In the genomic region with DNA sequence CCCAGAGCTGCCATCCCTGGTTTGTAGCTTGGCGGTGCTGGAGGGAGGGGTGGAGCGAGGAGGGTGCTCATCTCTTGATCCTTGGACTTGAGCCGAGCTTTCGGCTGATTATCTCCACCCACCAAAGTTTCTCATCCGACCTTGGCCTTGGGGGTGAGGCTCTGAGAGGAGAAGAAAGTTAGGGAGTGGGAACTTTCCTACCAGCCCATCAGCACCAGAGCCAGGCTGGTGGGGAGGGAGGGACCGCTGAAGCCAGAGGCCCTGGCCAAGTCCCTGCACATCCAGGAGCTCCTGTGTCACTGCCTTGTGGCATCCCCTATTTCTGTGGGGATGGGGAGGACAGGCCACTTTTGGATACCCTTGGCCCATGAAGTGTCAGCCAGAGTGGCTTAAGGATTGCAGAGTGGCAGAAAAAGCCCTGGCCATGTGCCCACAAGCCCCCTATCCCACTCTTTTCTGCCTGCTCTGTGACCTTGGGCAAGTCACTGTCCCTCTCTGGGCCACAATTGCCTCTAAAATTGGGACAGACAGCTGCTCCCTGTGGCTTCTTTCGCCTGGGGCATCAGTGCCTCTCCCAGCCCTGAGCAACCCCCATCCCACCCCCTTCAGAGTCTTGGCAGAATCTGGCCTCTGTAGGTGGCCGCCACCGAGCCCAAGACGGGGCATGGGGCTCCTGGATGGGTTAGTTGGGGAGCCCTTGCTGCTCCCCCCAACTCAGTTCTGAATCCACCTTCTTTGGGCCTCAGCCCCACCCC, we compare ENCODE assay signal across 24 cellular contexts. TPM values are rescaled to one million over a fixed set of nuclear protein-coding genes. Genes with fewer than 3 reads are reported as not detected.
A peak's percentile ranks its signal among the peaks of the same experiment; 100 is the strongest.
DNase-seq lines count a peak whose midpoint lies in the region; ATAC-seq, FAIRE-seq and TF ChIP-seq lines count a peak whose summit lies in the region.
"Had no signal": no experiment of that assay in that cellular context is flagged by ENCODE, and none has a peak within 500 bp of the region (broad histone marks: within the 10 kb centered on the region; RNA-seq: fewer than 3 reads in every experiment).

No MANE protein-coding gene starts in this region.

- H3K27ac Mint-ChIP-seq in activated T-cell treated with anti-CD3 and anti-CD28 coated beads, Interleukin-2, amount 50 U/mL, for 24 hours = no peak overlapping the region
- H3K27ac Mint-ChIP-seq in stimulated activated memory B cell treated with anti-CD40 and anti-IgM and Interleukin-4, amounts not matched to agents 10 μg/mL and 1 μg/mL and 100 μg/mL, for 72 hours = peak overlapping the region; percentile 41
- H3K27ac Mint-ChIP-seq: H9 had no signal

- SMC1A ChIA-PET in GM12878 (lab: Charles Lee; ENCODE audit: uncharacterized antibody, unreplicated experiment) = no interaction called here

- intact Hi-C loops in GM12878 (cut with micrococcal nuclease; ENCODE audit: unreplicated experiment) = no loop called here
- intact Hi-C loops in body of pancreas (cut with DNase I) = no loop called here

- no peaks in the 10 kb centered on the region for H3K27me3 ChIP-seq in OCI-LY3 (ENCODE audit: low read depth, low read length)
- no peaks in the 10 kb centered on the region for H3K27me3 ChIP-seq in GM12878 (replicated peaks in 1 of 2; ENCODE audit: control insufficient read depth in 2 of 2, insufficient read depth in 2 of 2, low read length in 1 of 2)
- H3K27me3 ChIP-seq in body of pancreas = no peaks in the 10 kb centered on the region
- H3K27me3 ChIP-seq: BE2C had no signal

- H3K4me3 ChIP-seq in OCI-LY3 (ENCODE audit: low read length) (peak overlapping the region; percentile 25), GM12878 (no peak overlapping the region), body of pancreas (no peak overlapping the region)

- H3K27me3 Mint-ChIP-seq in activated T-cell treated with anti-CD3 and anti-CD28 coated beads, Interleukin-2, amount 50 U/mL, for 24 hours = no peaks in the 10 kb centered on the region
- H3K27me3 Mint-ChIP-seq in stimulated activated memory B cell treated with anti-CD40 and anti-IgM and Interleukin-4, amounts not matched to agents 10 μg/mL and 1 μg/mL and 100 μg/mL, for 72 hours = peaks cover 3% of the 10 kb centered on the region
- H3K27me3 Mint-ChIP-seq: CD4-positive, alpha-beta memory T cell had no signal

- H3K4me3 Mint-ChIP-seq in activated T-cell treated with anti-CD3 and anti-CD28 coated beads, Interleukin-2, amount 50 U/mL, for 24 hours = peak overlapping the region; percentile 27
- H3K4me3 Mint-ChIP-seq in stimulated activated memory B cell treated with anti-CD40 and anti-IgM and Interleukin-4, amounts not matched to agents 10 μg/mL and 1 μg/mL and 100 μg/mL, for 72 hours = no peak overlapping the region
- H3K4me3 Mint-ChIP-seq: H9 had no signal

- peaks cover 26% of the 10 kb centered on the region for H3K36me3 ChIP-seq in OCI-LY3 (replicated peaks; ENCODE audit: low read depth, low read length)
- peaks cover 0 to 2% of the 10 kb centered on the region in 2 experiments; a peak in 2 of 4 replicates for H3K36me3 ChIP-seq in GM12878 (ENCODE audit: control insufficient read depth in 2 of 2, insufficient read depth in 2 of 2, low read length in 1 of 2)
- H3K36me3 ChIP-seq in body of pancreas (replicated peaks in 1 of 2; ENCODE audit: insufficient read depth in 1 of 2, low read depth in 2 of 2) = no peaks in the 10 kb centered on the region

- no peak for TF ChIP-seq RAD21 in GM12878 (IDR thresholded peaks at IDR 0.05; ENCODE audit: insufficient read depth, low read depth, low read length)

- in situ Hi-C loops in GM12878 (cut with MboI) = no loop called here

- H3K9ac ChIP-seq in OCI-LY3 (ENCODE audit: low read length) (no peak overlapping the region), GM12878 (ENCODE audit: control insufficient read depth, insufficient read depth, low read length) (no peak overlapping the region)

- CTCF ChIA-PET in GM12878 (lab: Yijun Ruan, JAX) = interaction anchor here (0.6 to 1.4 kb wide), 2 partner anchors 15 to 18 kb away, joined by 3 read pairs; no protein-coding TSS in a partner anchor

- no peak for DNase-seq in activated T-cell treated with anti-CD3 and anti-CD28 coated beads, Interleukin-2, amount 50 U/mL, for 24 hours
- no peak for DNase-seq in activated T-cell treated with anti-CD3 and anti-CD28 coated beads, Interleukin-2, amount 50 U/mL, for 48 hours
- DNase-seq in GM12878 (ENCODE audit: low read depth, low spot score) = no peak
- no peak for DNase-seq in body of pancreas
- DNase-seq: BE2C; Calu3; CD4-positive, alpha-beta memory T cell; GF-D8; H9; IMR-90; Karpas-422; NCI-H1417 treated with DMSO at 0.1 percent for 48 hours; NCI-H2171 treated with DMSO at 0.1 percent for 48 hours; NCI-H446; NK-92 treated with Interleukin-12 subunit alpha and Interleukin-12 subunit beta, amount 100 ng/mL, for 24 hours; SIG-M5 had no signal

- TSS peak; percentile 57 for BruUV-seq in GM12878 (replicated peaks; lab: Mats Ljungman, UMichigan)

- no peaks in the 10 kb centered on the region for H4K20me1 ChIP-seq in OCI-LY3 (ENCODE audit: insufficient read depth, low read length)
- H4K20me1 ChIP-seq in GM12878 (ENCODE audit: control insufficient read depth, insufficient read depth) = no peaks in the 10 kb centered on the region

- H3K9me3 Mint-ChIP-seq in activated T-cell treated with anti-CD3 and anti-CD28 coated beads, Interleukin-2, amount 50 U/mL, for 24 hours = no peaks in the 10 kb centered on the region
- H3K9me3 Mint-ChIP-seq in stimulated activated memory B cell treated with anti-CD40 and anti-IgM and Interleukin-4, amounts not matched to agents 10 μg/mL and 1 μg/mL and 100 μg/mL, for 72 hours = no peaks in the 10 kb centered on the region
- H3K9me3 Mint-ChIP-seq: CD4-positive, alpha-beta memory T cell; H9 had no signal

- H3K79me2 ChIP-seq in OCI-LY3 (ENCODE audit: low read length) = no peaks in the 10 kb centered on the region
- H3K79me2 ChIP-seq in GM12878 (ENCODE audit: control insufficient read depth, insufficient read depth, low read length) = no peaks in the 10 kb centered on the region

- ATAC-seq in GM12878 = no peak
- no peak for ATAC-seq in stimulated activated memory B cell treated with anti-CD40 and anti-IgM and Interleukin-4, amounts not matched to agents 10 μg/mL and 1 μg/mL and 100 μg/mL, for 72 hours
- ATAC-seq in HG02981 (IDR thresholded peaks at IDR 0.05; ENCODE audit: unreplicated experiment) = no peak
- no peak for ATAC-seq in body of pancreas

- 63% methylated on average over 10 of the region's 10 CpGs for WGBS in GM12878 (ENCODE audit: insufficient coverage, insufficient replicate concordance, low lambda C conversion rate, missing lambda C conversion rate)
- WGBS in body of pancreas, 2 donors = 54 to 75% methylated on average over 9 to 10 of the region's 10 CpGs

- FAIRE-seq in GM12878 (lab: Jason Lieb, UNC) = no peak

- H3K4me1 ChIP-seq in OCI-LY3 (ENCODE audit: low read length) = peaks cover 18% of the 10 kb centered on the region
- peaks cover 11% of the 10 kb centered on the region for H3K4me1 ChIP-seq in GM12878 (ENCODE audit: control insufficient read depth, insufficient read depth, low read length)
- no peaks in the 10 kb centered on the region for H3K4me1 ChIP-seq in body of pancreas

- POLR2A ChIA-PET in GM12878 (lab: Charles Lee) = no interaction called here

- peak overlapping the region; percentile 59 for H3K4me2 ChIP-seq in OCI-LY3 (ENCODE audit: low read length)
- no peak overlapping the region for H3K4me2 ChIP-seq in GM12878 (ENCODE audit: control insufficient read depth, insufficient read depth)

- peaks cover 33% of the 10 kb centered on the region for H3K4me1 Mint-ChIP-seq in activated T-cell treated with anti-CD3 and anti-CD28 coated beads, Interleukin-2, amount 50 U/mL, for 24 hours (ENCODE audit: low read depth)
- H3K4me1 Mint-ChIP-seq in stimulated activated memory B cell treated with anti-CD40 and anti-IgM and Interleukin-4, amounts not matched to agents 10 μg/mL and 1 μg/mL and 100 μg/mL, for 72 hours = peaks cover 27% of the 10 kb centered on the region

- no peak overlapping the region for H2AFZ ChIP-seq in OCI-LY3 (ENCODE audit: low read depth, low read length)
- H2AFZ ChIP-seq in GM12878 (ENCODE audit: control insufficient read depth, low read depth, low read length) = no peak overlapping the region

- TF ChIP-seq CTCF in OCI-LY3 (IDR thresholded peaks at IDR 0.05; ENCODE audit: low read depth, low read length) (no peak), GM12878 (IDR thresholded peaks at IDR 0.05 in 2 of 3, conservative IDR thresholded peaks at IDR 0.05 in 1 of 3; ENCODE audit: control insufficient read depth in 2 of 3, extremely low read depth in 1 of 3, insufficient read depth in 1 of 3, low read depth in 3 of 3, low read length in 3 of 3) (no peak), body of pancreas (IDR thresholded peaks at IDR 0.05) (no peak)

- no peaks in the 10 kb centered on the region for H3K9me3 ChIP-seq in OCI-LY3 (ENCODE audit: insufficient read depth, low read length)
- no peaks in the 10 kb centered on the region for H3K9me3 ChIP-seq in GM12878 (replicated peaks; ENCODE audit: control insufficient read depth, insufficient read depth, low read length)
- no peaks in the 10 kb centered on the region for H3K9me3 ChIP-seq in body of pancreas
- H3K9me3 ChIP-seq: BE2C had no signal

- RAD21 ChIA-PET in GM12878 (lab: Charles Lee; ENCODE audit: unreplicated experiment) = no interaction called here

- peaks cover 63% of the 10 kb centered on the region for H3K36me3 Mint-ChIP-seq in activated T-cell treated with anti-CD3 and anti-CD28 coated beads, Interleukin-2, amount 50 U/mL, for 24 hours (ENCODE audit: low read depth)
- peaks cover 50% of the 10 kb centered on the region for H3K36me3 Mint-ChIP-seq in stimulated activated memory B cell treated with anti-CD40 and anti-IgM and Interleukin-4, amounts not matched to agents 10 μg/mL and 1 μg/mL and 100 μg/mL, for 72 hours

- no peak overlapping the region for H3K27ac ChIP-seq in OCI-LY3 (ENCODE audit: low read length)
- H3K27ac ChIP-seq in GM12878 (ENCODE audit: control insufficient read depth, insufficient read depth) = no peak overlapping the region
- no peak overlapping the region for H3K27ac ChIP-seq in body of pancreas
- H3K27ac ChIP-seq: HL-60 had no signal

- TF ChIP-seq EP300 in GM12878 (IDR thresholded peaks at IDR 0.05; ENCODE audit: borderline replicate concordance in 1 of 2, control insufficient read depth in 1 of 2, low read depth in 2 of 2, low read length in 2 of 2) = no peak

- TF ChIP-seq POLR2A in GM12878 (IDR thresholded peaks at IDR 0.05; ENCODE audit: low read depth, low read length) = no peak
- no peak for TF ChIP-seq POLR2A in body of pancreas (IDR thresholded peaks at IDR 0.05)

RNA-seq across cellular contexts. Expression of a gene that starts 10.2 kb away (rescaled TPM):
- total RNA-seq in GM12878 (2013; cell fraction: nucleolus; rRNA removed) = 8.3 and 13.5 TPM in 2 replicates
- total RNA-seq in GM12878 (2014; rRNA removed) = 10.4 and 11.8 TPM in 2 replicates
- 5.2 and 6.4 TPM in 2 replicates for total RNA-seq in GM12878 (2014; rRNA removed; fragmentation: Illumina TruSeq; extraction: Trizol)
- 16.8 and 18.4 TPM in 2 replicates for total RNA-seq in GM12878 (2021)
- 6.1 TPM for polyA plus RNA-seq in GM12878 (2011; ENCODE audit: low read depth)
- polyA plus RNA-seq in GM12878 (2011; rRNA removed) = 7.6 and 13.0 TPM in 2 replicates
- 12.7 and 18.2 TPM in 2 replicates for polyA plus RNA-seq in GM12878 (2011; cell fraction: cytosol; rRNA removed)
- 53.0 and 66.8 TPM in 2 replicates for polyA plus RNA-seq in GM12878 (2011; cell fraction: nucleus; rRNA removed)
- 7.0 and 7.7 TPM in 2 replicates for polyA plus RNA-seq in GM12878 (2012)
- polyA plus RNA-seq in GM12878 (2014; fragmentation: Illumina TruSeq; extraction: Trizol) = 2.1 and 7.2 TPM in 2 replicates
- polyA plus RNA-seq in GM12878 (2014; fragmentation: Nextera tagmentation; extraction: Ambion mirVana) = under 1 TPM in 1 of 2 experiments, not detected in 1; 0.16 TPM
- polyA plus RNA-seq in GM12878 (2014; rRNA removed) = 9.1 and 13.3 TPM in 2 replicates
- 10 to 100 TPM; 10.1 to 10.9 TPM for polyA plus RNA-seq in GM12878 (2016; fragmentation: Nextera tagmentation; extraction: Ambion mirVana)
- 11.2 and 14.5 TPM in 2 replicates for polyA minus RNA-seq in GM12878 (2011; rRNA and poly(A)+ RNA removed)
- 4.9 and 7.0 TPM in 2 replicates for polyA minus RNA-seq in GM12878 (2011; cell fraction: cytosol; rRNA and poly(A)+ RNA removed)
- 8.1 and 15.6 TPM in 2 replicates for polyA minus RNA-seq in GM12878 (2011; cell fraction: nucleus; rRNA and poly(A)+ RNA removed)
- total RNA-seq in body of pancreas = 1 to 10 TPM; 3.6 to 8.3 TPM

RNA-seq across cellular contexts. Expression of a gene that starts 42.2 kb away (rescaled TPM):
- 17.4 and 21.5 TPM in 2 replicates for total RNA-seq in GM12878 (2013; cell fraction: nucleolus; rRNA removed)
- total RNA-seq in GM12878 (2014; rRNA removed) (79.0 and 88.7 TPM in 2 replicates), GM12878 (2014; rRNA removed; fragmentation: Illumina TruSeq; extraction: Trizol) (13.8 and 16.4 TPM in 2 replicates), GM12878 (2021) (58.0 and 58.2 TPM in 2 replicates), body of pancreas (100 to 1,000 TPM; 173 TPM)
- 7.7 TPM for polyA plus RNA-seq in GM12878 (2011; ENCODE audit: low read depth)
- polyA plus RNA-seq in GM12878 (2011; rRNA removed) (9.4 and 21.1 TPM in 2 replicates), GM12878 (2014; fragmentation: Illumina TruSeq; extraction: Trizol) (3.5 and 8.1 TPM in 2 replicates), GM12878 (2014; fragmentation: Nextera tagmentation; extraction: Ambion mirVana) (1 to 10 TPM in 1 of 2 experiments, under 1 TPM in 1; 0.95 to 2.4 TPM), GM12878 (2014; rRNA removed) (88.1 and 101 TPM in 2 replicates), GM12878 (2016; fragmentation: Nextera tagmentation; extraction: Ambion mirVana) (10 to 100 TPM; 55.9 to 60.8 TPM)
- 32.6 and 65.8 TPM in 2 replicates for polyA plus RNA-seq in GM12878 (2011; cell fraction: cytosol; rRNA removed)
- 49.0 and 61.0 TPM in 2 replicates for polyA plus RNA-seq in GM12878 (2011; cell fraction: nucleus; rRNA removed)
- polyA plus RNA-seq in GM12878 (2012) = 30.4 and 40.4 TPM in 2 replicates
- polyA minus RNA-seq in GM12878 (2011; rRNA and poly(A)+ RNA removed) = 8.3 and 17.3 TPM in 2 replicates
- 19.9 and 21.1 TPM in 2 replicates for polyA minus RNA-seq in GM12878 (2011; cell fraction: cytosol; rRNA and poly(A)+ RNA removed)
- polyA minus RNA-seq in GM12878 (2011; cell fraction: nucleus; rRNA and poly(A)+ RNA removed) = 6.5 and 14.4 TPM in 2 replicates

RNA-seq across cellular contexts. Expression of a gene that starts 42.5 kb away (rescaled TPM):
- 2.8 and 4.3 TPM in 2 replicates for total RNA-seq in GM12878 (2013; cell fraction: nucleolus; rRNA removed)
- total RNA-seq in GM12878 (2014; rRNA removed) (24.6 TPM in 2 replicates), GM12878 (2014; rRNA removed; fragmentation: Illumina TruSeq; extraction: Trizol) (8.8 and 9.3 TPM in 2 replicates), GM12878 (2021) (20.8 and 20.9 TPM in 2 replicates), body of pancreas (10 to 100 TPM; 73.8 to 91.1 TPM)
- 4.2 TPM for polyA plus RNA-seq in GM12878 (2011; ENCODE audit: low read depth)
- polyA plus RNA-seq in GM12878 (2011; rRNA removed) (3.3 and 9.5 TPM in 2 replicates), GM12878 (2014; fragmentation: Illumina TruSeq; extraction: Trizol) (0.59 and 5.7 TPM in 2 replicates), GM12878 (2014; fragmentation: Nextera tagmentation; extraction: Ambion mirVana) (1 to 10 TPM; 2.4 to 7.0 TPM), GM12878 (2014; rRNA removed) (24.1 and 25.0 TPM in 2 replicates), GM12878 (2016; fragmentation: Nextera tagmentation; extraction: Ambion mirVana) (10 to 100 TPM; 11.3 to 11.8 TPM)
- polyA plus RNA-seq in GM12878 (2011; cell fraction: cytosol; rRNA removed) = 13.6 and 23.5 TPM in 2 replicates
- polyA plus RNA-seq in GM12878 (2011; cell fraction: nucleus; rRNA removed) = 10.1 and 13.5 TPM in 2 replicates
- polyA plus RNA-seq in GM12878 (2012) = 5.7 and 6.9 TPM in 2 replicates
- polyA minus RNA-seq in GM12878 (2011; rRNA and poly(A)+ RNA removed) = 4.5 and 9.4 TPM in 2 replicates
- polyA minus RNA-seq in GM12878 (2011; cell fraction: cytosol; rRNA and poly(A)+ RNA removed) = 3.3 and 4.1 TPM in 2 replicates
- polyA minus RNA-seq in GM12878 (2011; cell fraction: nucleus; rRNA and poly(A)+ RNA removed) = 4.1 and 8.3 TPM in 2 replicates

RNA-seq across cellular contexts. Expression of a gene that starts 47.7 kb away (rescaled TPM):
- 4.0 TPM in 2 replicates for total RNA-seq in GM12878 (2013; cell fraction: nucleolus; rRNA removed)
- 0.06 TPM in 1 of 2 replicates, not detected in the other for total RNA-seq in GM12878 (2014; rRNA removed)
- not detected in 2 replicates for total RNA-seq in GM12878 (2014; rRNA removed; fragmentation: Illumina TruSeq; extraction: Trizol)
- total RNA-seq in GM12878 (2021) = 0.19 and 0.31 TPM in 2 replicates
- 0.21 TPM for polyA plus RNA-seq in GM12878 (2011; ENCODE audit: low read depth)
- 0.55 and 0.69 TPM in 2 replicates for polyA plus RNA-seq in GM12878 (2011; rRNA removed)
- 0.82 and 1.3 TPM in 2 replicates for polyA plus RNA-seq in GM12878 (2011; cell fraction: cytosol; rRNA removed)
- polyA plus RNA-seq in GM12878 (2011; cell fraction: nucleus; rRNA removed) = 3.8 and 6.0 TPM in 2 replicates
- 0.57 and 1.00 TPM in 2 replicates for polyA plus RNA-seq in GM12878 (2012)
- polyA plus RNA-seq in GM12878 (2014; fragmentation: Illumina TruSeq; extraction: Trizol) = not detected in 2 replicates
- not detected for polyA plus RNA-seq in GM12878 (2014; fragmentation: Nextera tagmentation; extraction: Ambion mirVana)
- polyA plus RNA-seq in GM12878 (2014; rRNA removed) = 0.03 TPM in 1 of 2 replicates, not detected in the other
- polyA plus RNA-seq in GM12878 (2016; fragmentation: Nextera tagmentation; extraction: Ambion mirVana) = under 1 TPM in 1 of 2 experiments, not detected in 1; 0.07 TPM
- polyA minus RNA-seq in GM12878 (2011; rRNA and poly(A)+ RNA removed) = 0.82 and 1.1 TPM in 2 replicates
- polyA minus RNA-seq in GM12878 (2011; cell fraction: cytosol; rRNA and poly(A)+ RNA removed) = 0.31 TPM in 1 of 2 replicates, not detected in the other
- 1.8 TPM in 2 replicates for polyA minus RNA-seq in GM12878 (2011; cell fraction: nucleus; rRNA and poly(A)+ RNA removed)
- under 1 TPM; 0.33 to 0.52 TPM for total RNA-seq in body of pancreas
- total RNA-seq: A172, Calu3, H9, IMR-90, MCF 10A, OCI-LY7, RPMI7951 had no signal
- polyA plus RNA-seq: CD4-positive, alpha-beta memory T cell; IMR-90 had no signal
